In the genomic region with DNA sequence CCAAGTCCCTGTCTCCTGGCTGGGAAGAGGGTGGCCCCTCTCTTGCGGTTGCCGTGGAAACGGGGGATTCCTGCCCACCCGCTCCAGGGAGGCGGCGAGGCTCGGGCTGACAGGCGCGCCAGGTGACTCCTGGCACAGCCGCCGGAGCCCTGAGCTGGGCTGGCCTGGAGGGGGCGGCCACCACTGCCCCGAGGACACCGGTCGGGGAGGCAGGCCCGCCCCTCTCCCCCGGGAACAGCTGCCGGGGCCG, we compare ENCODE assay signal across 8 cellular contexts.
DNase-seq lines count a peak whose midpoint lies in the region; ATAC-seq and TF ChIP-seq lines count a peak whose summit lies in the region.

No MANE protein-coding gene starts in this region.

- no peaks in the 10 kb centered on the region for H3K79me1 ChIP-seq in mesendoderm (ENCODE audit: low read length)

- no peak overlapping the region for H2BK5ac ChIP-seq in mesendoderm (ENCODE audit: low read length)

- H3K4me3 Mint-ChIP-seq in chondrocyte (ENCODE audit: unreplicated experiment): peak overlapping the region; percentile 71

- H3K4me2 ChIP-seq in mesendoderm (ENCODE audit: low read length): peak overlapping the region; percentile 89

- H3K27me3 Mint-ChIP-seq in chondrocyte (ENCODE audit: low read depth): no peaks in the 10 kb centered on the region

- H3K4me1 ChIP-seq in mesendoderm (ENCODE audit: control insufficient read depth, low read depth, low read length): peaks cover 3% of the 10 kb centered on the region

- no peak overlapping the region for H3K23ac ChIP-seq in mesendoderm (ENCODE audit: low read length)

- H4K8ac ChIP-seq in mesendoderm (ENCODE audit: low read depth, low read length): no peak overlapping the region

- no peak overlapping the region for H3K18ac ChIP-seq in mesendoderm (ENCODE audit: low read length)

- H3K36me3 ChIP-seq in mesendoderm (ENCODE audit: control insufficient read depth, insufficient read depth, low read length): no peaks in the 10 kb centered on the region

- DNase-seq in ELF-1 (ENCODE audit: low read depth, low spot score) (peak; percentile 34), LNCaP clone FGC (ENCODE audit: low read depth) (no peak), chondrocyte (ENCODE audit: low spot score) (no peak), mesendoderm (peak; percentile 43)
- DNase-seq in activated CD4-positive, alpha-beta T cell treated with anti-CD3 and anti-CD28 coated beads, Interleukin-2, amount 50 U/mL, for 4 hours: no peak

- H2AK5ac ChIP-seq in mesendoderm (ENCODE audit: low read length): no peak overlapping the region

- 0 out of 2 replicates have a peak, but pooled peaks have one; percentile 5 for TF ChIP-seq CTCF in LNCaP clone FGC (IDR thresholded peaks at IDR 0.05; ENCODE audit: control insufficient read depth, extremely low read depth, insufficient read depth)
- TF ChIP-seq CTCF in chondrocyte (IDR thresholded peaks at IDR 0.05): no peak

- H3K36me3 Mint-ChIP-seq in chondrocyte (ENCODE audit: low read depth): no peaks in the 10 kb centered on the region

- no peak overlapping the region for H3K27ac ChIP-seq in mesendoderm (ENCODE audit: low read depth, low read length)

- H3K56ac ChIP-seq in mesendoderm (ENCODE audit: low read length): peak overlapping the region; percentile 96

- H3K79me2 ChIP-seq in mesendoderm (ENCODE audit: control insufficient read depth, insufficient read depth, low read length): no peaks in the 10 kb centered on the region

- no CpG with 5 or more reads among the region's 19 CpGs for WGBS in mesendoderm (ENCODE audit: extremely low coverage, insufficient coverage, low lambda C conversion rate)

- peaks cover 59% of the 10 kb centered on the region for H3K4me1 Mint-ChIP-seq in chondrocyte (ENCODE audit: low read depth)

- H4K5ac ChIP-seq in mesendoderm (ENCODE audit: low read length): no peak overlapping the region

- H3K4ac ChIP-seq in mesendoderm (ENCODE audit: low read depth, low read length): no peak overlapping the region

- H3K9ac ChIP-seq in mesendoderm (ENCODE audit: low read length): peak overlapping the region; percentile 86

- H3K9me3 Mint-ChIP-seq in chondrocyte (ENCODE audit: low read depth): no peaks in the 10 kb centered on the region

- no peaks in the 10 kb centered on the region for H3K27me3 ChIP-seq in mesendoderm (ENCODE audit: insufficient read depth, low read length, poor library complexity)

- H3K4me3 ChIP-seq in LNCaP clone FGC (ENCODE audit: low read depth, low read length) (peak overlapping the region; percentile 63), mesendoderm (ENCODE audit: low read length) (peak overlapping the region; percentile 77)

- no peak overlapping the region for H2BK15ac ChIP-seq in mesendoderm (replicated peaks; ENCODE audit: low read depth)

- H2BK120ac ChIP-seq in mesendoderm (ENCODE audit: low read depth, low read length): no peak overlapping the region

- ATAC-seq in GM21786 (IDR thresholded peaks at IDR 0.05; ENCODE audit: unreplicated experiment) (no peak), GM19351 (IDR thresholded peaks at IDR 0.05; ENCODE audit: unreplicated experiment) (no peak), GM21515 (IDR thresholded peaks at IDR 0.05; ENCODE audit: unreplicated experiment) (no peak)

- H3K27ac Mint-ChIP-seq in chondrocyte (ENCODE audit: unreplicated experiment): peak overlapping the region; percentile 57

Comparison
In these comparisons a context has a peak if more than half of its experiments do, and no peak if none do; other contexts are left out.
1. DNase-seq: peak in ELF-1 (single experiment) and mesendoderm (single experiment); none in LNCaP clone FGC (single experiment), chondrocyte (single experiment) and activated CD4-positive, alpha-beta T cell treated with anti-CD3 and anti-CD28 coated beads, Interleukin-2, amount 50 U/mL, for 4 hours (0 of 2).